Comparison of ENCODE assay signal across 22 cellular contexts in the genomic region with DNA sequence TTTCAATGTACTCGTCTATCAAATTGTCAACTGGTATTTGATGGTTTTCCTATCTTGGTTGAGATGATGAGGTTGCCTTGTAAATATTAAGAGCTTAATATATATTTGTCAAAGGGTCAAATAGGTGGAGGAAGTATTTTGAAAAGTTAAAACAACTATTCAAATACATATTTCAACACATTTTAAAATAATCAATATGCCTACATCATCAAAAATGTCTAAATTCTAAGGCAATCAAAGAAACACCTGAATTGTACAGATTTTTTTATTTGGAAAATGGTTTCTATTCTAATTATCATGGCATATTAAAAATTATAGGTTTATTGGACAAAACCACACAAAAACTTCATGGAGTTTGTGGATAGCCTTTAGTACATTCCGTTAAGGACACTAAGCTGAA.
"Had no signal": no experiment of that assay in that cellular context is flagged by ENCODE, and none has a peak within 500 bp of the region (broad histone marks: within the 10 kb centered on the region; RNA-seq: fewer than 3 reads in every experiment).

No MANE protein-coding gene starts in this region.

- FAIRE-seq: colon, endothelial cell of umbilical vein, frontal cortex, islet of Langerhans, keratinocyte had no signal

- H3K4me1 ChIP-seq: esophagus muscularis mucosa, foreskin keratinocyte, gastroesophageal sphincter, heart left ventricle, left lung, lower lobe of right lung had no signal

- H2AFZ ChIP-seq: hepatocyte had no signal

- H3K36me3 ChIP-seq: esophagus muscularis mucosa, gastroesophageal sphincter, heart left ventricle, left lung, lower lobe of right lung had no signal

- H3K9me3 ChIP-seq: esophagus muscularis mucosa, gastroesophageal sphincter, heart left ventricle, left lung, lower lobe of right lung, mucosa of descending colon had no signal

- H3K27me3 ChIP-seq: esophagus muscularis mucosa, foreskin keratinocyte, gastroesophageal sphincter, heart left ventricle, hepatocyte, left lung had no signal

- H3K4me3 ChIP-seq: coronary artery, dorsolateral prefrontal cortex, esophagus muscularis mucosa, gastroesophageal sphincter, heart left ventricle, hepatocyte, left lung, lower lobe of right lung, mucosa of descending colon had no signal

- H3K27ac ChIP-seq: coronary artery, dorsolateral prefrontal cortex, esophagus muscularis mucosa, foreskin keratinocyte, gastroesophageal sphincter, heart left ventricle, hepatocyte, left lung, lower lobe of right lung had no signal

- H3K79me2 ChIP-seq: hepatocyte had no signal

- DNase-seq: dermis blood vessel endothelial cell; dorsolateral prefrontal cortex; effector CD4-positive, alpha-beta T cell; effector memory CD4-positive, alpha-beta T cell; foreskin keratinocyte; heart left ventricle; left cardiac atrium; left lung; left ventricle myocardium superior; lower lobe of right lung; mesenchymal stem cell; mucosa of descending colon; naive B cell had no signal

- ATAC-seq: foreskin keratinocyte, gastroesophageal sphincter, heart left ventricle, left cardiac atrium, left lung, left ventricle myocardium superior, lower lobe of right lung, mucosa of descending colon had no signal
